Comparison of ENCODE assay signal across 21 cellular contexts in the genomic region with DNA sequence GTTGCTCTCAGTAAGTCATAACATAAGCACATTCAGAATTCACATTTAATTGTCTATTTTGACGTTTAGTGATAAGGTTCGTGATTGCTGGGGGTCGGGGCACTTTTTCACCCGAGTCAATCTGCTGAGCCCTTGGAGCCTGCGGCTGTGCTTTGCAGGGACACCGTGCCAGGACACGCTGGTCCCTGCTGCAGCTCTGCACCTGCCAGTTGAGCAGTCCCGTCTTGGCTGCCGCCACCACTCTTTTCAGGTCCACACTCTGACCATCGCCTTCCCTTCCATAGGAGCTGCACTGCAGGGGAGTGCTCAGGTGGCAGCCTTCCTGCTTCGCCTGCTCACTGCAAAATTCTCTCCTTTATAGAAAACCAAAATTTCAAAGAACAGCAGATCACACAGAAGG.
"Had no signal": no experiment of that assay in that cellular context is flagged by ENCODE, and none has a peak within 500 bp of the region (broad histone marks: within the 10 kb centered on the region; RNA-seq: fewer than 3 reads in every experiment).

No MANE protein-coding gene starts in this region.

- H3K4me1 ChIP-seq: breast epithelium had no signal

- DNase-seq: activated CD4-positive, CD25-positive, alpha-beta regulatory T cell treated with anti-CD3 and anti-CD28 coated beads, Interleukin-2, amount 50 U/mL, for 72 hours; activated CD8-positive, alpha-beta memory T cell treated with anti-CD3 and anti-CD28 coated beads, Interleukin-2, amount 50 U/mL, for 4 hours; activated effector memory CD4-positive, alpha-beta T cell treated with Interleukin-2 at 50 U/mL for 16 hours; activated naive CD4-positive, alpha-beta T cell treated with anti-CD3 and anti-CD28 coated beads, Interleukin-2, amount 50 U/mL, for 16 hours; activated T-cell treated with anti-CD3 and anti-CD28 coated beads, Interleukin-2, amount 50 U/mL, for 4 hours; dermis blood vessel endothelial cell; effector memory CD4-positive, alpha-beta T cell; foreskin keratinocyte; hippocampal formation; kidney glomerular epithelial cell; SK-N-SH; small intestine; stimulated activated CD4-positive, alpha-beta T cell treated with anti-CD3 and anti-CD28 coated beads, Interleukin-2, amount 100 ng/mL, for 24 hours; stimulated activated naive CD8-positive, alpha-beta T cell treated with anti-CD3 and anti-CD28 coated beads, Interleukin-15, amount 100 ng/mL, for 72 hours; tibial artery had no signal

- H3K4me3 Mint-ChIP-seq: activated T-cell treated with anti-CD3 and anti-CD28 coated beads, Interleukin-2, amount 50 U/mL, for 4 hours; natural killer cell treated with Interleukin-12 subunit alpha and Interleukin-12 subunit beta and Interleukin-15 and Interleukin-18, amount 100 ng/mL, for 72 hours; stimulated activated effector memory CD8-positive, alpha-beta T cell treated with anti-CD3 and anti-CD28 coated beads, Interleukin-12 subunit alpha, Interleukin-12 subunit beta, amount 100 ng/mL, for 72 hours; stimulated activated naive CD8-positive, alpha-beta T cell treated with anti-CD3 and anti-CD28 coated beads, Interleukin-15, amount 100 ng/mL, for 72 hours; T-helper 2 cell treated with Interferon-gamma antibody and Interleukin-4, amounts not matched to agents 5 μg/mL and 100 μg/mL, for 36 hours had no signal

- H3K27ac Mint-ChIP-seq: natural killer cell treated with Interleukin-12 subunit alpha and Interleukin-12 subunit beta and Interleukin-15 and Interleukin-18, amount 100 ng/mL, for 72 hours; T-helper 2 cell treated with Interferon-gamma antibody and Interleukin-4, amounts not matched to agents 5 μg/mL and 100 μg/mL, for 36 hours had no signal

- H3K27ac ChIP-seq: breast epithelium, foreskin keratinocyte, tibial artery, VCaP had no signal

- H3K27me3 ChIP-seq: breast epithelium, foreskin keratinocyte, tibial artery had no signal

- H3K9me3 Mint-ChIP-seq: activated T-cell treated with anti-CD3 and anti-CD28 coated beads, Interleukin-2, amount 50 U/mL, for 4 hours; natural killer cell treated with Interleukin-12 subunit alpha and Interleukin-12 subunit beta and Interleukin-15 and Interleukin-18, amount 100 ng/mL, for 72 hours; stimulated activated effector memory CD8-positive, alpha-beta T cell treated with anti-CD3 and anti-CD28 coated beads, Interleukin-12 subunit alpha, Interleukin-12 subunit beta, amount 100 ng/mL, for 72 hours; stimulated activated naive CD8-positive, alpha-beta T cell treated with anti-CD3 and anti-CD28 coated beads, Interleukin-15, amount 100 ng/mL, for 72 hours; T-helper 2 cell treated with Interferon-gamma antibody and Interleukin-4, amounts not matched to agents 5 μg/mL and 100 μg/mL, for 36 hours had no signal

- H3K9me3 ChIP-seq: breast epithelium, SK-N-SH, tibial artery had no signal

- H3K4me3 ChIP-seq: breast epithelium, tibial artery had no signal

- H3K27me3 Mint-ChIP-seq: natural killer cell treated with Interleukin-12 subunit alpha and Interleukin-12 subunit beta and Interleukin-15 and Interleukin-18, amount 100 ng/mL, for 72 hours; stimulated activated naive CD8-positive, alpha-beta T cell treated with anti-CD3 and anti-CD28 coated beads, Interleukin-15, amount 100 ng/mL, for 72 hours had no signal

- ATAC-seq: activated T-cell treated with anti-CD3 and anti-CD28 coated beads, Interleukin-2, amount 50 U/mL, for 4 hours; foreskin keratinocyte; natural killer cell treated with Interleukin-12 subunit alpha and Interleukin-12 subunit beta and Interleukin-15 and Interleukin-18, amount 100 ng/mL, for 72 hours; sciatic nerve; stimulated activated effector memory CD8-positive, alpha-beta T cell treated with anti-CD3 and anti-CD28 coated beads, Interleukin-12 subunit alpha, Interleukin-12 subunit beta, amount 100 ng/mL, for 72 hours; stimulated activated naive CD8-positive, alpha-beta T cell treated with anti-CD3 and anti-CD28 coated beads, Interleukin-15, amount 100 ng/mL, for 72 hours had no signal
